Comparison of ENCODE assay signal across 11 cellular contexts in the genomic region with DNA sequence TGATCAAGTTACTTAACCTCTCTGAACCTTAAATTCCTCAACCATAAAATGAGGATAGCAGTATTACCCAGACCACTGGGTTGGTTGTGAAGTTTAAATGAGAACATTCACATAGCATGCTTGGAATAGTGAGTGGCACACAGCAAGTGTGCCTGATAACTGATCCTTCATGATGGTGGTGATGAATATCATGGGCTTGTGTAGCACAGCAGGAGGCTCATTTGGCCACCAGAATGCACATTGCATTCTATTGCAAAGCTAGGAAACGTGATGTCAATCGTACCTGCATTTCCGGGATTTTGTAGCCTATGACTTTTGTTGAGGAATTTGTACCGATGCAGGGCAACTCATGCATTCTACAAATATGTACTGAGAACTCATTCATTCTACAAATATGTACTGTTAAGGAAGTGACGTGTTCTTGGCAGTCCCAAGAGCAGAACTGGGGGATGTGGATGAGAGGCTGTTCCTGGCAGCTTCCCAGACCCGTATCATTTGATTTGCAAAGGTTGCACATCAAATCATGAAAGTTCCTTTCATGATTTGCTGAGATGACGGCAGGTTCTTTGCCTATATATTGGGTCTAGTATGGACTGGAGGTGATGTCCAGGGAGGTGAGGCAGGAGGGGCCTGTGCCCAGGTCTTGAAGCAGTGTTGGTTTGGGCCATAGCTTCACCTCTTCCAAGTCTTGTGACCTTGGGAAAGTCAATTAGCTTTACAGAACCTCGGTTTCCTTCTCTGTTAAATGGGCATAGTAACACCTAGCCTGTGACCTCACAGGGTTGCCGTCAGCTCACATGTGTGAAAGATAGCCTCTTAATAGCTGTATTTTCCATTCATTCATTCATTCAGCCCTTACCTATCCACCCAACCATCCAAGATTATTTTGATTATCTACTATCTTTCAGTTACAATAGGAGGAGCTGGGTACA.
DNase-seq lines count a peak whose midpoint lies in the region; FAIRE-seq and TF ChIP-seq lines count a peak whose summit lies in the region.
"Had no signal": no experiment of that assay in that cellular context is flagged by ENCODE, and none has a peak within 500 bp of the region (broad histone marks: within the 10 kb centered on the region; RNA-seq: fewer than 3 reads in every experiment).

No MANE protein-coding gene starts in this region.

- TF ChIP-seq CTCF in bronchial epithelial cell (IDR thresholded peaks at IDR 0.05; ENCODE audit: insufficient read depth, low read length, severe bottlenecking): no peak
- TF ChIP-seq CTCF in GM20000 (IDR thresholded peaks at IDR 0.05; ENCODE audit: extremely low read depth, missing control alignments): no peak
- no peak for TF ChIP-seq CTCF in MM.1S (IDR thresholded peaks at IDR 0.05; ENCODE audit: low read length)

- H3K4me1 ChIP-seq in ACC112 (ENCODE audit: control insufficient read depth, insufficient read depth, low read length, unreplicated experiment) (peaks cover 52% of the 10 kb centered on the region), mesenchymal stem cell (ENCODE audit: control insufficient read depth, insufficient read depth, low read depth, low read length) (peaks cover 25% of the 10 kb centered on the region), MM.1S (ENCODE audit: low read length) (peaks cover 30% of the 10 kb centered on the region)

- H3K4me2 ChIP-seq in mesenchymal stem cell (ENCODE audit: low read length, poor library complexity, severe bottlenecking) (no peak overlapping the region), MM.1S (ENCODE audit: low read depth, low read length) (no peak overlapping the region)

- H3K9me3 ChIP-seq in mesenchymal stem cell (ENCODE audit: control insufficient read depth, low read length): no peaks in the 10 kb centered on the region
- no peaks in the 10 kb centered on the region for H3K9me3 ChIP-seq in MM.1S (replicated peaks; ENCODE audit: insufficient read depth, low read length)
- H3K9me3 ChIP-seq: heart right ventricle had no signal

- H4K8ac ChIP-seq in mesenchymal stem cell (ENCODE audit: low read length): peak overlapping the region; percentile 66

- H3K79me1 ChIP-seq in mesenchymal stem cell (replicated peaks; ENCODE audit: low read length, poor library complexity, severe bottlenecking): no peaks in the 10 kb centered on the region

- H3K27ac ChIP-seq in ACC112 (ENCODE audit: low read depth, low read length) (peak overlapping the region; percentile 100), mesenchymal stem cell (ENCODE audit: low read length, poor library complexity, severe bottlenecking) (peak overlapping the region; percentile 74), MM.1S (ENCODE audit: low read length) (no peak overlapping the region)

- H2AK5ac ChIP-seq in mesenchymal stem cell (ENCODE audit: low read length, severe bottlenecking): peak overlapping the region; percentile 83

- H2BK15ac ChIP-seq in mesenchymal stem cell (ENCODE audit: low read depth, poor library complexity, severe bottlenecking): peak overlapping the region; percentile 98

- peak overlapping the region; percentile 61 to 87 for H2BK12ac ChIP-seq in mesenchymal stem cell (ENCODE audit: low read length in 2 of 2)

- H3K79me2 ChIP-seq in ACC112 (ENCODE audit: control insufficient read depth, insufficient read depth, low read length, unreplicated experiment): no peaks in the 10 kb centered on the region
- H3K79me2 ChIP-seq in MM.1S (ENCODE audit: low read length): no peaks in the 10 kb centered on the region

- peak overlapping the region; percentile 56 to 90 for H3K18ac ChIP-seq in mesenchymal stem cell (ENCODE audit: low read depth in 1 of 2, low read length in 2 of 2)

- peak overlapping the region; percentile 69 to 72 for H3K4ac ChIP-seq in mesenchymal stem cell (ENCODE audit: low read depth in 1 of 2, low read length in 2 of 2)

- H3K36me3 ChIP-seq in ACC112 (ENCODE audit: insufficient read depth, low read length) (no peaks in the 10 kb centered on the region), bronchial epithelial cell (ENCODE audit: control insufficient read depth, insufficient read depth, low read length) (no peaks in the 10 kb centered on the region), mesenchymal stem cell (ENCODE audit: control insufficient read depth in 1 of 2, insufficient read depth in 2 of 2, low read depth in 1 of 2, low read length in 2 of 2) (no peaks in the 10 kb centered on the region), MM.1S (replicated peaks; ENCODE audit: insufficient read depth, low read length) (no peaks in the 10 kb centered on the region)
- H3K36me3 ChIP-seq: heart right ventricle had no signal

- H4K20me1 ChIP-seq in MM.1S (ENCODE audit: insufficient read depth, low read length): no peaks in the 10 kb centered on the region

- H2BK120ac ChIP-seq in mesenchymal stem cell (ENCODE audit: low read depth, low read length): peak overlapping the region; percentile 71

- H3K4me3 ChIP-seq in ACC112 (ENCODE audit: low read depth, low read length) (peak overlapping the region; percentile 66), bronchial epithelial cell (ENCODE audit: low read depth, low read length) (no peak overlapping the region), mesenchymal stem cell (ENCODE audit: insufficient read depth in 1 of 2, low read depth in 1 of 2, low read length in 2 of 2) (peak overlapping the region in 1 of 2 experiments; percentile 38), MM.1S (ENCODE audit: low read length) (no peak overlapping the region)
- H3K4me3 ChIP-seq: heart right ventricle had no signal

- peak; percentile 96 for TF ChIP-seq EP300 in Ishikawa (IDR thresholded peaks at IDR 0.05; ENCODE audit: borderline replicate concordance)

- no peaks in the 10 kb centered on the region for H3K27me3 ChIP-seq in ACC112 (ENCODE audit: insufficient read depth, low read length)
- H3K27me3 ChIP-seq in bronchial epithelial cell (ENCODE audit: control insufficient read depth, insufficient read depth, low read length): no peaks in the 10 kb centered on the region
- no peaks in the 10 kb centered on the region for H3K27me3 ChIP-seq in mesenchymal stem cell (ENCODE audit: control insufficient read depth in 1 of 2, insufficient read depth in 1 of 2, low read length in 2 of 2)
- H3K27me3 ChIP-seq in MM.1S (replicated peaks; ENCODE audit: insufficient read depth, low read length): no peaks in the 10 kb centered on the region
- H3K27me3 ChIP-seq: heart right ventricle had no signal

- peak overlapping the region; percentile 87 for H3K9ac ChIP-seq in mesenchymal stem cell (ENCODE audit: low read length)
- H3K9ac ChIP-seq in MM.1S (ENCODE audit: low read length): no peak overlapping the region

- H3K23ac ChIP-seq in mesenchymal stem cell (ENCODE audit: low read length in 2 of 2): peak overlapping the region in 1 of 2 experiments; percentile 32

- 25% methylated on average over 9 of the region's 9 CpGs for WGBS in mesenchymal stem cell

- no peak overlapping the region for H2AFZ ChIP-seq in ACC112 (ENCODE audit: low read length, unreplicated experiment)
- no peak overlapping the region for H2AFZ ChIP-seq in mesenchymal stem cell (ENCODE audit: low read depth, low read length)
- H2AFZ ChIP-seq in MM.1S (ENCODE audit: low read length): no peak overlapping the region

- H4K91ac ChIP-seq in mesenchymal stem cell (ENCODE audit: low read length): peak overlapping the region; percentile 41

- peaks cover 19% of the 10 kb centered on the region for H3F3A ChIP-seq in MM.1S (ENCODE audit: insufficient read depth, low read length)

- H3K9me2 ChIP-seq in MM.1S (replicated peaks; ENCODE audit: insufficient read depth, low read length): no peaks in the 10 kb centered on the region

- peak; percentile 93 for FAIRE-seq in bronchial epithelial cell (lab: Jason Lieb, UNC)

- no peak overlapping the region for H2BK5ac ChIP-seq in mesenchymal stem cell (ENCODE audit: low read depth, low read length, poor library complexity, severe bottlenecking)

- DNase-seq in bronchial epithelial cell (ENCODE audit: low read depth) (peak; percentile 99), mesenchymal stem cell (peak; percentile 91), GM20000 (ENCODE audit: low spot score) (no peak), mesenteric fat pad (ENCODE audit: low spot score) (no peak), SIG-M5 (lab: John Stamatoyannopoulos, UW) (no peak), MM.1S (no peak)
- DNase-seq: H9, NCI-H1930 had no signal

- H3K14ac ChIP-seq in mesenchymal stem cell (ENCODE audit: low read length in 2 of 2): peak overlapping the region in 1 of 2 experiments; percentile 18

- peak; percentile 16 for TF ChIP-seq RAD21 in Ishikawa (IDR thresholded peaks at IDR 0.05; ENCODE audit: low read depth)

TF ChIP-seq in Ishikawa, 13 proteins besides CTCF, POLR2A, EP300 and RAD21 (continues in another document):
- TF ChIP-seq, protein P1, sequence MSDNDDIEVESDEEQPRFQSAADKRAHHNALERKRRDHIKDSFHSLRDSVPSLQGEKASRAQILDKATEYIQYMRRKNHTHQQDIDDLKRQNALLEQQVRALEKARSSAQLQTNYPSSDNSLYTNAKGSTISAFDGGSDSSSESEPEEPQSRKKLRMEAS (IDR thresholded peaks at IDR 0.05): peak; percentile 47; the same call in 1 of the 2 replicates
- peak; percentile 91 for TF ChIP-seq TEAD4 (IDR thresholded peaks at IDR 0.05)
- TF ChIP-seq FOXM1 (IDR thresholded peaks at IDR 0.05; ENCODE audit: borderline replicate concordance, low read depth): peak; percentile 91
- peak; percentile 93 for TF ChIP-seq TCF12 (IDR thresholded peaks at IDR 0.05; ENCODE audit: low read depth)
- TF ChIP-seq, protein P2, sequence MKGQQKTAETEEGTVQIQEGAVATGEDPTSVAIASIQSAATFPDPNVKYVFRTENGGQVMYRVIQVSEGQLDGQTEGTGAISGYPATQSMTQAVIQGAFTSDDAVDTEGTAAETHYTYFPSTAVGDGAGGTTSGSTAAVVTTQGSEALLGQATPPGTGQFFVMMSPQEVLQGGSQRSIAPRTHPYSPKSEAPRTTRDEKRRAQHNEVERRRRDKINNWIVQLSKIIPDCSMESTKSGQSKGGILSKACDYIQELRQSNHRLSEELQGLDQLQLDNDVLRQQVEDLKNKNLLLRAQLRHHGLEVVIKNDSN (IDR thresholded peaks at IDR 0.05): no peak
- TF ChIP-seq CREB1 (IDR thresholded peaks at IDR 0.05; ENCODE audit: low read depth): peak; percentile 52; the same call in 1 of the 2 replicates
- no peak for TF ChIP-seq TAF1 (IDR thresholded peaks at IDR 0.05; ENCODE audit: low read depth)
- TF ChIP-seq YY1 (IDR thresholded peaks at IDR 0.05; ENCODE audit: low read depth): peak; percentile 55; the same call in 1 of the 2 replicates
- no peak for TF ChIP-seq ZBTB7A (IDR thresholded peaks at IDR 0.05; ENCODE audit: low read depth)
- TF ChIP-seq CEBPB (IDR thresholded peaks at IDR 0.05): peak; percentile 72

Comparison
In these comparisons a context has a peak if more than half of its experiments do, and no peak if none do; other contexts are left out.
1. DNase-seq: peak in bronchial epithelial cell (single experiment) and mesenchymal stem cell (single experiment); none in GM20000 (single experiment), mesenteric fat pad (single experiment), SIG-M5 (single experiment) and MM.1S (single experiment).